ENCODE assay signal across 14 cellular contexts in genomic region chr2:137178955-137179377, GRCh38.
DNase-seq lines count a peak whose midpoint lies in the region; ATAC-seq and TF ChIP-seq lines count a peak whose summit lies in the region.
"Had no signal": no experiment of that assay in that cellular context is flagged by ENCODE, and none has a peak within 500 bp of the region (broad histone marks: within the 10 kb centered on the region; RNA-seq: fewer than 3 reads in every experiment).

No MANE protein-coding gene starts in this region.

- ATAC-seq in HG02870 (IDR thresholded peaks at IDR 0.05; ENCODE audit: unreplicated experiment) = peak; percentile 55
- ATAC-seq in left lung = no peak
- no peak for ATAC-seq in GM18498 (IDR thresholded peaks at IDR 0.05; ENCODE audit: unreplicated experiment)
- ATAC-seq: heart left ventricle, sciatic nerve had no signal

- H3K27me3 ChIP-seq in ascending aorta = no peaks in the 10 kb centered on the region
- H3K27me3 ChIP-seq in left lung = no peaks in the 10 kb centered on the region
- H3K27me3 ChIP-seq: heart left ventricle had no signal

- H3K27ac ChIP-seq in ascending aorta (no peak overlapping the region), left lung (no peak overlapping the region)
- H3K27ac ChIP-seq: heart left ventricle, WERI-Rb-1 had no signal

- H3K9me3 ChIP-seq in ascending aorta (no peaks in the 10 kb centered on the region), left lung (no peaks in the 10 kb centered on the region)
- H3K9me3 ChIP-seq: heart left ventricle had no signal

- H3K36me3 ChIP-seq in ascending aorta = no peaks in the 10 kb centered on the region
- H3K36me3 ChIP-seq in left lung = no peaks in the 10 kb centered on the region
- H3K36me3 ChIP-seq: heart left ventricle, WERI-Rb-1 had no signal

- H3K4me3 ChIP-seq in AG10803 (ENCODE audit: low read length) = no peak overlapping the region
- H3K4me3 ChIP-seq in foreskin fibroblast (ENCODE audit: low read depth in 1 of 2, low read length in 2 of 2) = no peak overlapping the region
- H3K4me3 ChIP-seq in ascending aorta = no peak overlapping the region
- no peak overlapping the region for H3K4me3 ChIP-seq in left lung
- H3K4me3 ChIP-seq: heart left ventricle had no signal

- intact Hi-C loops in ascending aorta (cut with DNase I) (no loop called here), left lung (cut with DNase I) (no loop called here)

- DNase-seq in AG10803 (ENCODE audit: low read depth) (peak; percentile 62), SIG-M5 treated with dmso at 0.1 percent for 504 hours (lab: John Stamatoyannopoulos, UW; ENCODE audit: unreplicated experiment) (peak; percentile 93), foreskin fibroblast (peak; percentile 45 to 53), NCI-H446 treated with DMSO at 0.1 percent for 48 hours (lab: John Stamatoyannopoulos, UW) (no peak), ascending aorta (ENCODE audit: low spot score in 2 of 2) (no peak), left lung (no peak)
- DNase-seq: cerebellar nuclear complex, GF-D8, heart left ventricle, NCI-H1436 treated with DMSO at 0.1 percent for 48 hours, WERI-Rb-1 had no signal

- no peaks in the 10 kb centered on the region for H3K4me1 ChIP-seq in ascending aorta
- H3K4me1 ChIP-seq in left lung = no peaks in the 10 kb centered on the region
- H3K4me1 ChIP-seq: heart left ventricle had no signal

- TF ChIP-seq CTCF in AG10803 (conservative IDR thresholded peaks at IDR 0.05; ENCODE audit: low read length) (no peak), foreskin fibroblast (IDR thresholded peaks at IDR 0.05; ENCODE audit: low read depth, low read length) (no peak), ascending aorta (IDR thresholded peaks at IDR 0.05) (no peak), left lung (IDR thresholded peaks at IDR 0.05) (no peak)

Comparison
In these comparisons a context has a peak if more than half of its experiments do, and no peak if none do; other contexts are left out.
1. DNase-seq: peak in AG10803 (single experiment), SIG-M5 treated with dmso at 0.1 percent for 504 hours (single experiment) and foreskin fibroblast (2 of 2); none in NCI-H446 treated with DMSO at 0.1 percent for 48 hours (single experiment), ascending aorta (0 of 2) and left lung (0 of 2).